In genomic region chr10:86922553-86922961, GRCh38 we compare ENCODE assay signal across 12 cellular contexts. TPM values are rescaled to one million over a fixed set of nuclear protein-coding genes. Genes with fewer than 3 reads are reported as not detected.
"Had no signal": no experiment of that assay in that cellular context is flagged by ENCODE, and none has a peak within 500 bp of the region (broad histone marks: within the 10 kb centered on the region; RNA-seq: fewer than 3 reads in every experiment).

No MANE protein-coding gene starts in this region.

- H3K4me3 ChIP-seq: ovary, smooth muscle cell had no signal

- H3K4me2 ChIP-seq: smooth muscle cell had no signal

- H3K9me3 ChIP-seq: ovary had no signal

- ATAC-seq: effector memory CD8-positive, alpha-beta T cell; stimulated activated effector memory CD8-positive, alpha-beta T cell treated with anti-CD3 and anti-CD28 coated beads, Interleukin-12 subunit alpha, Interleukin-12 subunit beta, amount 100 ng/mL, for 72 hours had no signal

- H3K27me3 ChIP-seq: ovary had no signal

- DNase-seq: activated CD4-positive, alpha-beta T cell treated with anti-CD3 and anti-CD28 coated beads, Interleukin-2, amount 50 U/mL, for 1 hour; activated naive CD4-positive, alpha-beta T cell treated with anti-CD3 and anti-CD28 coated beads, Interleukin-2, amount 10 ng/mL, durations not matched to agents 7 days and 5 days; effector memory CD8-positive, alpha-beta T cell; hypothalamus; kidney glomerular epithelial cell; mammary epithelial cell; T-helper 2 cell had no signal

- H3K36me3 ChIP-seq: ovary had no signal

RNA-seq across cellular contexts. Expression of gene MMRN2, which starts 34.9 kb away (rescaled TPM):
- total RNA-seq: activated T-helper 2 cell treated with anti-CD3 and anti-CD28 coated beads, Interferon-gamma antibody, Interleukin-2, Interleukin-4, amounts not matched to agents 10 μg/mL and 5 μg/mL and 100 μg/mL, durations not matched to agents 14 hours and 24 hours and 36 hours had no signal

RNA-seq across cellular contexts. Expression of gene SNCG, which starts 35.8 kb away (rescaled TPM):
- total RNA-seq: activated T-helper 2 cell treated with anti-CD3 and anti-CD28 coated beads, Interferon-gamma antibody, Interleukin-2, Interleukin-4, amounts not matched to agents 10 μg/mL and 5 μg/mL and 100 μg/mL, durations not matched to agents 14 hours and 24 hours and 36 hours had no signal

RNA-seq across cellular contexts. Expression of gene ADIRF, which starts 45.7 kb away (rescaled TPM):
- total RNA-seq: activated T-helper 2 cell treated with anti-CD3 and anti-CD28 coated beads, Interferon-gamma antibody, Interleukin-2, Interleukin-4, amounts not matched to agents 10 μg/mL and 5 μg/mL and 100 μg/mL, durations not matched to agents 14 hours and 24 hours and 36 hours; renal cortical epithelial cell had no signal
